10 cellular contexts compared by ENCODE assay signal in genomic region chr3:46953265-46954010, GRCh38. TPM values are rescaled to one million over a fixed set of nuclear protein-coding genes. Genes with fewer than 3 reads are reported as not detected.
DNase-seq lines count a peak whose midpoint lies in the region; ATAC-seq and TF ChIP-seq lines count a peak whose summit lies in the region.
"Had no signal": no experiment of that assay in that cellular context is flagged by ENCODE, and none has a peak within 500 bp of the region (broad histone marks: within the 10 kb centered on the region; RNA-seq: fewer than 3 reads in every experiment).

No MANE protein-coding gene starts in this region.

- peak overlapping the region in 1 of 2 experiments; percentile 48 for H3K18ac ChIP-seq in mesenchymal stem cell (ENCODE audit: low read depth in 1 of 2, low read length in 2 of 2)

- H2BK5ac ChIP-seq in mesenchymal stem cell (ENCODE audit: low read depth, low read length, poor library complexity, severe bottlenecking) = no peak overlapping the region

- no peak overlapping the region; the same call in 1 of the 2 replicates for H3K9ac ChIP-seq in SU-DHL-6 (ENCODE audit: low read length)
- no peak overlapping the region for H3K9ac ChIP-seq in mesenchymal stem cell (ENCODE audit: low read length)

- no peaks in the 10 kb centered on the region for H3K9me3 Mint-ChIP-seq in CD8-positive, alpha-beta memory T cell
- no peaks in the 10 kb centered on the region for H3K9me3 Mint-ChIP-seq in HFFc6

- H2BK12ac ChIP-seq in mesenchymal stem cell (ENCODE audit: low read length in 2 of 2) = no peak overlapping the region

- H2BK120ac ChIP-seq in mesenchymal stem cell (ENCODE audit: low read depth, low read length) = no peak overlapping the region

- POLR2A ChIA-PET in CD8-positive, alpha-beta memory T cell (lab: Charles Lee) = interaction anchor here (0.6 to 1.2 kb wide), 2 partner anchors 24 to 85 kb away, joined by 5 to 6 read pairs; no protein-coding TSS in a partner anchor

- CTCF ChIA-PET in CD8-positive, alpha-beta memory T cell (lab: Charles Lee) = interaction anchor here (0.9 to 1.3 kb wide), 2 partner anchors 9 to 44 kb away, joined by 3 to 6 read pairs; no protein-coding TSS in a partner anchor

- TF ChIP-seq CTCF in HFFc6 (IDR thresholded peaks at IDR 0.05) (no peak), SU-DHL-6 (IDR thresholded peaks at IDR 0.05; ENCODE audit: insufficient read depth, low read length, poor library complexity, severe bottlenecking) (no peak)

- no peak for ATAC-seq in GM21576 (IDR thresholded peaks at IDR 0.05; ENCODE audit: unreplicated experiment)

- no peaks in the 10 kb centered on the region for H3F3A ChIP-seq in SU-DHL-6 (ENCODE audit: insufficient read depth)

- H2AFZ ChIP-seq in SU-DHL-6 (ENCODE audit: low read depth, low read length, severe bottlenecking) = no peak overlapping the region
- no peak overlapping the region for H2AFZ ChIP-seq in mesenchymal stem cell (ENCODE audit: low read depth, low read length)

- H3K4me2 ChIP-seq in SU-DHL-6 (ENCODE audit: low read depth, low read length, poor library complexity, severe bottlenecking) (peak overlapping the region; percentile 20), mesenchymal stem cell (ENCODE audit: low read length, poor library complexity, severe bottlenecking) (no peak overlapping the region)

- no peak overlapping the region for H3K4ac ChIP-seq in mesenchymal stem cell (ENCODE audit: low read depth in 1 of 2, low read length in 2 of 2)

- H3K9me2 ChIP-seq in SU-DHL-6 (replicated peaks; ENCODE audit: insufficient read depth, low read length) = no peaks in the 10 kb centered on the region

- WGBS in mesenchymal stem cell = 90% methylated on average over 7 of the region's 7 CpGs

- H3K4me1 ChIP-seq in CD8-positive, alpha-beta memory T cell (ENCODE audit: insufficient read depth, low read length) = peaks cover 95% of the 10 kb centered on the region
- peaks cover 26% of the 10 kb centered on the region for H3K4me1 ChIP-seq in mesenchymal stem cell (ENCODE audit: control insufficient read depth, insufficient read depth, low read depth, low read length)

- H3K79me1 ChIP-seq in mesenchymal stem cell (replicated peaks; ENCODE audit: low read length, poor library complexity, severe bottlenecking) = peaks cover 12% of the 10 kb centered on the region

- peaks cover 27% of the 10 kb centered on the region; the same call in 1 of the 2 replicates for H4K20me1 ChIP-seq in SU-DHL-6 (ENCODE audit: low read depth, low read length)

- no peak overlapping the region for H3K23ac ChIP-seq in mesenchymal stem cell (ENCODE audit: low read length in 2 of 2)

- H3K27ac ChIP-seq in CD8-positive, alpha-beta memory T cell (ENCODE audit: low read depth, low read length) = peak overlapping the region; percentile 13
- H3K27ac ChIP-seq in SU-DHL-6 (ENCODE audit: low read depth, low read length) (peak overlapping the region; percentile 47), mesenchymal stem cell (ENCODE audit: low read length, poor library complexity, severe bottlenecking) (no peak overlapping the region)

- H4K91ac ChIP-seq in mesenchymal stem cell (ENCODE audit: low read length) = peak overlapping the region; percentile 22

- H3K4me1 Mint-ChIP-seq in CD8-positive, alpha-beta memory T cell = peaks cover 80 to 93% (median 91%) of the 10 kb centered on the region in 3 donors
- peaks cover 56% of the 10 kb centered on the region for H3K4me1 Mint-ChIP-seq in HFFc6 (ENCODE audit: low read depth)

- no peaks in the 10 kb centered on the region for H3K36me3 ChIP-seq in CD8-positive, alpha-beta memory T cell (ENCODE audit: insufficient read depth, low read length)
- H3K36me3 ChIP-seq in SU-DHL-6 (ENCODE audit: low read length) = no peaks in the 10 kb centered on the region
- H3K36me3 ChIP-seq in mesenchymal stem cell (ENCODE audit: control insufficient read depth in 1 of 2, insufficient read depth in 2 of 2, low read depth in 1 of 2, low read length in 2 of 2) = peaks cover 0 to 3% of the 10 kb centered on the region in 2 experiments
- H3K36me3 ChIP-seq: adrenal gland had no signal

- no peaks in the 10 kb centered on the region for H3K27me3 ChIP-seq in CD8-positive, alpha-beta memory T cell (ENCODE audit: insufficient read depth, low read length, poor library complexity, severe bottlenecking)
- H3K27me3 ChIP-seq in SU-DHL-6 (ENCODE audit: low read length) (no peaks in the 10 kb centered on the region), mesenchymal stem cell (ENCODE audit: control insufficient read depth in 1 of 2, insufficient read depth in 1 of 2, low read length in 2 of 2) (no peaks in the 10 kb centered on the region)
- H3K27me3 ChIP-seq: adrenal gland had no signal

- H2BK15ac ChIP-seq in mesenchymal stem cell (ENCODE audit: low read depth, poor library complexity, severe bottlenecking) = no peak overlapping the region

- H3K27ac Mint-ChIP-seq in CD8-positive, alpha-beta memory T cell = peak overlapping the region; percentile 87 to 98 (median 91)
- H3K27ac Mint-ChIP-seq in HFFc6 = 0 out of 2 replicates have a peak overlapping the region, but pooled peaks have one; percentile 22

- no peaks in the 10 kb centered on the region for H3K27me3 Mint-ChIP-seq in CD8-positive, alpha-beta memory T cell
- H3K27me3 Mint-ChIP-seq in HFFc6 (ENCODE audit: insufficient read depth) = no peaks in the 10 kb centered on the region; the same call in 1 of the 2 replicates

- DNase-seq in CD8-positive, alpha-beta memory T cell = peak in 1 of 5 donors; percentile 50
- no peak for DNase-seq in HFFc6
- no peak for DNase-seq in mesenchymal stem cell
- DNase-seq in NCI-H1417 treated with DMSO at 0.1 percent for 48 hours (lab: John Stamatoyannopoulos, UW) = no peak
- no peak for DNase-seq in stimulated activated CD4-positive, alpha-beta T cell treated with anti-CD3 and anti-CD28 coated beads, Interleukin-4, amount 100 ng/mL, for 24 hours
- DNase-seq in HCEC 1CT = no peak
- DNase-seq: SHP77 had no signal

- H3K14ac ChIP-seq in mesenchymal stem cell (ENCODE audit: low read length in 2 of 2) = no peak overlapping the region

- no peak overlapping the region for H2AK5ac ChIP-seq in mesenchymal stem cell (ENCODE audit: low read length, severe bottlenecking)

- peaks cover 98% of the 10 kb centered on the region for H3K79me2 ChIP-seq in SU-DHL-6 (ENCODE audit: insufficient read depth, low read length)

- H3K9me3 ChIP-seq in CD8-positive, alpha-beta memory T cell (ENCODE audit: low read length) = no peaks in the 10 kb centered on the region
- H3K9me3 ChIP-seq in SU-DHL-6 (ENCODE audit: insufficient read depth, low read length) = no peaks in the 10 kb centered on the region
- no peaks in the 10 kb centered on the region for H3K9me3 ChIP-seq in mesenchymal stem cell (ENCODE audit: control insufficient read depth, low read length)
- H3K9me3 ChIP-seq: adrenal gland had no signal

- H4K8ac ChIP-seq in mesenchymal stem cell (ENCODE audit: low read length) = no peak overlapping the region

- H3K4me3 Mint-ChIP-seq in CD8-positive, alpha-beta memory T cell = peak overlapping the region; percentile 53 to 84 (median 73)
- no peak overlapping the region for H3K4me3 Mint-ChIP-seq in HFFc6

- peaks cover 0 to 3% (median 0%) of the 10 kb centered on the region in 3 donors for H3K36me3 Mint-ChIP-seq in CD8-positive, alpha-beta memory T cell
- H3K36me3 Mint-ChIP-seq in HFFc6 (ENCODE audit: low read depth) = no peaks in the 10 kb centered on the region

- H3K4me3 ChIP-seq in CD8-positive, alpha-beta memory T cell (ENCODE audit: low read length) = peak overlapping the region; percentile 30
- H3K4me3 ChIP-seq in SU-DHL-6 (ENCODE audit: insufficient read depth, low read length, poor library complexity, severe bottlenecking) (no peak overlapping the region), mesenchymal stem cell (ENCODE audit: insufficient read depth in 1 of 2, low read depth in 1 of 2, low read length in 2 of 2) (no peak overlapping the region)
- H3K4me3 ChIP-seq: adrenal gland had no signal

RNA-seq across cellular contexts. Expression of gene CCDC12, which starts 23.1 kb away (rescaled TPM):
- total RNA-seq in CD8-positive, alpha-beta memory T cell = 10 to 100 TPM; 56.4 to 59.8 TPM
- 114 TPM for polyA plus RNA-seq in CD8-positive, alpha-beta memory T cell
- 10 to 100 TPM; 21.3 to 27.9 (median 27.2) TPM for total RNA-seq in HFFc6 (2021; fragmentation: NEBNext Ultra II Directional; extraction: Animal tissue kit (Norgen Biotek cat#: 25700))
- 25.6 TPM for polyA plus RNA-seq in mesenchymal stem cell (2013, experiment 1 of 2)
- polyA plus RNA-seq in mesenchymal stem cell (2013, experiment 2 of 2) = 26.2 TPM

RNA-seq across cellular contexts. Expression of gene NBEAL2, which starts 26.0 kb away (rescaled TPM):
- 10 to 100 TPM; 76.2 to 83.5 TPM for total RNA-seq in CD8-positive, alpha-beta memory T cell
- 12.8 TPM for polyA plus RNA-seq in CD8-positive, alpha-beta memory T cell
- total RNA-seq in HFFc6 (2021; fragmentation: NEBNext Ultra II Directional; extraction: Animal tissue kit (Norgen Biotek cat#: 25700)) = 1 to 10 TPM; 5.3 to 7.6 (median 5.8) TPM
- 2.0 TPM for polyA plus RNA-seq in mesenchymal stem cell (2013, experiment 1 of 2)
- polyA plus RNA-seq in mesenchymal stem cell (2013, experiment 2 of 2) = 1.7 TPM

Comparison
In these comparisons a context has a peak if more than half of its experiments do, and no peak if none do; other contexts are left out.
1. RNA of gene NBEAL2, which starts 26.0 kb away (total RNA-seq): 76.2 to 83.5 TPM in CD8-positive, alpha-beta memory T cell; 5.3 to 7.6 TPM in HFFc6; every median in the first group is over 4 times any median in the second.